In the genomic region with DNA sequence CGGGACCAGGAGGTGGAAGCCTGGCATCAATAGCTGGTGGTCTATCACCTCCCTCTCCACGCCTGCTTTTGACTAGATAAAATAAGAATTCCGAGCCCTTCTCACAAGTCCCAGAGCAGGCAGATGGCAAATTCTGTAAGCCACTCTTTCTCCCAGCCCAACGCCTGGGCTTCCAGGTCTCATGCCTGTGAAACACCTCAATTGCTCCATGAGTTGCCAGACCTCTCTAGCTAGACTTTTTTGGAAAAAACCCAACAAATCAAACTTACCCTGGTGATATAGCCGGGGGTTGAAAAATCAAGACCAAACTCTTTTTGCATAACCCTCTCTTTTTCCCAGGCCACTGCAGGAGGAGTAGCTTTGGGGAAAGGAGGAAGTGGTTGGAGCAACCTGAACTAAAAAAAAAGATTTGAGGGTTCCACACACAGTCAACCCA, we compare ENCODE assay signal across 8 cellular contexts. TPM values are rescaled to one million over a fixed set of nuclear protein-coding genes. Genes with fewer than 3 reads are reported as not detected.
DNase-seq lines count a peak whose midpoint lies in the region; ATAC-seq and TF ChIP-seq lines count a peak whose summit lies in the region.

No MANE protein-coding gene starts in this region.

- H3K9me3 ChIP-seq in mesenchymal stem cell (ENCODE audit: control insufficient read depth, low read length) (no peaks in the 10 kb centered on the region), Karpas-422 (ENCODE audit: low read length) (no peaks in the 10 kb centered on the region)

- no peak overlapping the region for H3K14ac ChIP-seq in mesenchymal stem cell (ENCODE audit: low read length in 2 of 2)

- no peaks in the 10 kb centered on the region for H3K9me2 ChIP-seq in Karpas-422 (replicated peaks; ENCODE audit: insufficient read depth, low read length)

- H3K9me3 Mint-ChIP-seq in activated naive CD4-positive, alpha-beta T cell treated with anti-CD3 and anti-CD28 coated beads, Interleukin-2, amount 10 ng/mL, durations not matched to agents 7 days and 5 days: no peaks in the 10 kb centered on the region
- H3K9me3 Mint-ChIP-seq in brain: no peaks in the 10 kb centered on the region

- TF ChIP-seq CTCF in brain (conservative IDR thresholded peaks at IDR 0.05): no peak

- no peak for DNase-seq in activated naive CD4-positive, alpha-beta T cell treated with anti-CD3 and anti-CD28 coated beads, Interleukin-2, amount 10 ng/mL, durations not matched to agents 7 days and 5 days
- no peak for DNase-seq in activated naive CD4-positive, alpha-beta T cell treated with Interleukin-2 at 50 U/mL for 16 hours
- DNase-seq in mesenchymal stem cell: no peak
- peak; percentile 51 for DNase-seq in ureter (ENCODE audit: low spot score)
- no peak for DNase-seq in Karpas-422
- no peak for DNase-seq in cortex of kidney (lab: John Stamatoyannopoulos, UW)

- H2BK12ac ChIP-seq in mesenchymal stem cell (ENCODE audit: low read length in 2 of 2): peak overlapping the region; percentile 65 to 75

- peak overlapping the region; percentile 64 for H2BK120ac ChIP-seq in mesenchymal stem cell (ENCODE audit: low read depth, low read length)

- H4K8ac ChIP-seq in mesenchymal stem cell (ENCODE audit: low read length): no peak overlapping the region

- peaks cover 50% of the 10 kb centered on the region for H3K36me3 Mint-ChIP-seq in activated naive CD4-positive, alpha-beta T cell treated with anti-CD3 and anti-CD28 coated beads, Interleukin-2, amount 10 ng/mL, durations not matched to agents 7 days and 5 days
- peaks cover 34% of the 10 kb centered on the region for H3K36me3 Mint-ChIP-seq in brain

- ATAC-seq in HG02852 (IDR thresholded peaks at IDR 0.05; ENCODE audit: unreplicated experiment): no peak

- H2AK5ac ChIP-seq in mesenchymal stem cell (ENCODE audit: low read length, severe bottlenecking): peak overlapping the region; percentile 62

- H3K4me3 Mint-ChIP-seq in activated naive CD4-positive, alpha-beta T cell treated with anti-CD3 and anti-CD28 coated beads, Interleukin-2, amount 10 ng/mL, durations not matched to agents 7 days and 5 days: peak overlapping the region; percentile 82
- peak overlapping the region; percentile 69 to 77 (median 71) for H3K4me3 Mint-ChIP-seq in brain

- peak overlapping the region in 1 of 2 experiments; percentile 3 for H3K4ac ChIP-seq in mesenchymal stem cell (ENCODE audit: low read depth in 1 of 2, low read length in 2 of 2)

- no peaks in the 10 kb centered on the region for H3K79me1 ChIP-seq in mesenchymal stem cell (replicated peaks; ENCODE audit: low read length, poor library complexity, severe bottlenecking)

- H3K27me3 ChIP-seq in mesenchymal stem cell (ENCODE audit: control insufficient read depth in 1 of 2, insufficient read depth in 1 of 2, low read length in 2 of 2) (no peaks in the 10 kb centered on the region), Karpas-422 (ENCODE audit: low read length) (no peaks in the 10 kb centered on the region)

- peaks cover 78% of the 10 kb centered on the region for H3K4me1 Mint-ChIP-seq in activated naive CD4-positive, alpha-beta T cell treated with anti-CD3 and anti-CD28 coated beads, Interleukin-2, amount 10 ng/mL, durations not matched to agents 7 days and 5 days
- peaks cover 73% of the 10 kb centered on the region for H3K4me1 Mint-ChIP-seq in brain

- H3K36me3 ChIP-seq in mesenchymal stem cell (ENCODE audit: control insufficient read depth in 1 of 2, insufficient read depth in 2 of 2, low read depth in 1 of 2, low read length in 2 of 2) (peaks cover 20 to 30% of the 10 kb centered on the region in 2 experiments), Karpas-422 (ENCODE audit: insufficient read depth, low read length) (no peaks in the 10 kb centered on the region)

- H3K4me3 ChIP-seq in mesenchymal stem cell (ENCODE audit: insufficient read depth in 1 of 2, low read depth in 1 of 2, low read length in 2 of 2): peak overlapping the region in 1 of 2 experiments; percentile 69
- no peak overlapping the region for H3K4me3 ChIP-seq in Karpas-422 (ENCODE audit: low read length)

- peaks cover 9% of the 10 kb centered on the region for H3K27me3 Mint-ChIP-seq in activated naive CD4-positive, alpha-beta T cell treated with anti-CD3 and anti-CD28 coated beads, Interleukin-2, amount 10 ng/mL, durations not matched to agents 7 days and 5 days
- peaks cover 46% of the 10 kb centered on the region for H3K27me3 Mint-ChIP-seq in brain

- peaks cover 34% of the 10 kb centered on the region for H3K4me1 ChIP-seq in mesenchymal stem cell (ENCODE audit: control insufficient read depth, insufficient read depth, low read depth, low read length)
- H3K4me1 ChIP-seq in Karpas-422 (ENCODE audit: low read length): peaks cover 6% of the 10 kb centered on the region; the same call in 1 of the 2 replicates

- H3K27ac Mint-ChIP-seq in activated naive CD4-positive, alpha-beta T cell treated with anti-CD3 and anti-CD28 coated beads, Interleukin-2, amount 10 ng/mL, durations not matched to agents 7 days and 5 days: peak overlapping the region; percentile 93
- H3K27ac Mint-ChIP-seq in brain: peak overlapping the region; percentile 77 to 96 (median 83)

- no peaks in the 10 kb centered on the region for H4K20me1 ChIP-seq in Karpas-422 (ENCODE audit: insufficient read depth, low read depth, low read length)

- peak overlapping the region; percentile 9 for H4K91ac ChIP-seq in mesenchymal stem cell (ENCODE audit: low read length)

- H2BK5ac ChIP-seq in mesenchymal stem cell (ENCODE audit: low read depth, low read length, poor library complexity, severe bottlenecking): peak overlapping the region; percentile 85

- H3K4me2 ChIP-seq in mesenchymal stem cell (ENCODE audit: low read length, poor library complexity, severe bottlenecking) (peak overlapping the region; percentile 61), Karpas-422 (ENCODE audit: low read depth, low read length, poor library complexity, severe bottlenecking) (no peak overlapping the region)

- CTCF ChIA-PET in activated naive CD4-positive, alpha-beta T cell treated with anti-CD3 and anti-CD28 coated beads, Interleukin-2, amount 10 ng/mL, durations not matched to agents 7 days and 5 days (lab: Charles Lee): interaction anchor here (0.8 to 11.3 kb wide), 7 partner anchors 34 to 274 kb away, joined by 3 to 112 read pairs (median 20); no protein-coding TSS in a partner anchor

- H3K18ac ChIP-seq in mesenchymal stem cell (ENCODE audit: low read depth in 1 of 2, low read length in 2 of 2): peak overlapping the region; percentile 28 to 45

- H2AFZ ChIP-seq in mesenchymal stem cell (ENCODE audit: low read depth, low read length) (no peak overlapping the region), Karpas-422 (ENCODE audit: low read length) (no peak overlapping the region)

- H3K27ac ChIP-seq in mesenchymal stem cell (ENCODE audit: low read length, poor library complexity, severe bottlenecking) (peak overlapping the region; percentile 82), Karpas-422 (ENCODE audit: low read length) (no peak overlapping the region)

- H2BK15ac ChIP-seq in mesenchymal stem cell (ENCODE audit: low read depth, poor library complexity, severe bottlenecking): no peak overlapping the region

- peak overlapping the region; percentile 96 for H3K9ac ChIP-seq in mesenchymal stem cell (ENCODE audit: low read length)
- no peak overlapping the region for H3K9ac ChIP-seq in Karpas-422 (ENCODE audit: low read length)

- 66% methylated on average over 4 of the region's 5 CpGs for WGBS in mesenchymal stem cell

- H3K23ac ChIP-seq in mesenchymal stem cell (ENCODE audit: low read length in 2 of 2): no peak overlapping the region

- no peaks in the 10 kb centered on the region for H3K79me2 ChIP-seq in Karpas-422 (ENCODE audit: low read length)

RNA-seq across cellular contexts. Expression of a gene that starts 7.0 kb away (rescaled TPM):
- polyA plus RNA-seq in brain (ENCODE audit: insufficient read depth, low read depth, low replicate concordance): 26.5 TPM
- polyA plus RNA-seq in mesenchymal stem cell (2013, experiment 1 of 2): 88.3 TPM
- 79.7 TPM for polyA plus RNA-seq in mesenchymal stem cell (2013, experiment 2 of 2)
- 206 TPM for total RNA-seq in ureter
- 0.36 and 0.86 TPM in 2 replicates for total RNA-seq in Karpas-422 (2014; rRNA removed; shearing (Covaris generic); ENCODE audit: low replicate concordance)

Comparison
In these comparisons a context has a peak if more than half of its experiments do, and no peak if none do; other contexts are left out.
1. RNA of a gene that starts 7.0 kb away (total RNA-seq): 206 TPM in ureter (single experiment); 0.36 to 0.86 TPM in Karpas-422; every median in the first group is over 100 times any median in the second.